In the genomic region with DNA sequence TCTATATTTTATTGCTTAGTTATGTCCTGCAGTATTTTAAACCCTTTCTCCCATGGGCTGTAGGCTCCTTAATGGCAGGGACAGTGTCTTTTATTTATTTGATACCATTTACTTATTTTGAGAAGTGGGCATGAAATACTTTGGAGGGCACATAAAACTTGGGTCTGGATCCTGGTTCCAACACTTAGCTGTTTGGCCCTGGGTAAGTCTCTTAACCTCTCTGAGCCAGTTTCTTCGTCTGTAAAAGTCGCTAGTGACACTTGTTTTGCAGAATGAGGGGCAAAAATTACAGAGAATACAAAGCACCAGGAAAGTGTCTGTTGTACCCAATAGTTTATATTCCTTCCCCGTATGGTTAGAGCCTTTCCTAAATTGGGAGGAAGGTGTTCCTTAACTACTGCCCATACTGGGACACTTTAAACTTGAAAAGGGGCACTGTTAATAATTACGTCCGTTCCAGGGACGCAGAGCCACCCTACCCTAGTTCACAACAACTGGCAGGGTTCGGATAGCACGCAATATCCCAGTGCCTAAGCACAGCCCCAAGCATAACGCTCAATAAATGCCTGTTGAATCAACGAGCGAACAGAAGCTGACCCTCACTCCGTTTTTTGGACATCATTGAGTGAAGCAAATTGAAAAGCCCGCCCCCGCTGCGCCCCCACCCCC, we compare ENCODE assay signal across 8 cellular contexts. TPM values are rescaled to one million over a fixed set of nuclear protein-coding genes. Genes with fewer than 3 reads are reported as not detected.
A peak's percentile ranks its signal among the peaks of the same experiment; 100 is the strongest.
DNase-seq lines count a peak whose midpoint lies in the region; ATAC-seq, FAIRE-seq and TF ChIP-seq lines count a peak whose summit lies in the region.

No MANE protein-coding gene starts in this region.

- peaks cover 49% of the 10 kb centered on the region for H3K4me1 ChIP-seq in Caco-2
- H3K4me1 ChIP-seq in OCI-LY3 (ENCODE audit: low read length) = peaks cover 64% of the 10 kb centered on the region
- peaks cover 44% of the 10 kb centered on the region for H3K4me1 ChIP-seq in endothelial cell of umbilical vein (ENCODE audit: control insufficient read depth, extremely low read depth, insufficient read depth, low read length)

- peak overlapping the region; percentile 82 for H3K4me3 Mint-ChIP-seq in Caco-2 (ENCODE audit: unreplicated experiment)
- H3K4me3 Mint-ChIP-seq in osteocyte (ENCODE audit: unreplicated experiment) = peak overlapping the region; percentile 83

- CTCF ChIA-PET in Caco-2 (lab: Charles Lee) (no interaction called here), endothelial cell of umbilical vein (lab: Charles Lee) (interaction anchor here (0.8 to 1.5 kb wide), 3 partner anchors 38 to 56 kb away, joined by 3 read pairs; no protein-coding TSS in a partner anchor)

- no peak for ATAC-seq in HG03159 (IDR thresholded peaks at IDR 0.05; ENCODE audit: unreplicated experiment)

- H3K9me3 Mint-ChIP-seq in Caco-2 (ENCODE audit: unreplicated experiment) = no peaks in the 10 kb centered on the region
- no peaks in the 10 kb centered on the region for H3K9me3 Mint-ChIP-seq in osteocyte (ENCODE audit: unreplicated experiment)

- H3K27me3 Mint-ChIP-seq in Caco-2 (ENCODE audit: insufficient read depth, unreplicated experiment) (no peaks in the 10 kb centered on the region), osteocyte (ENCODE audit: unreplicated experiment) (no peaks in the 10 kb centered on the region)

- H3K27me3 ChIP-seq in Caco-2 (replicated peaks; ENCODE audit: control insufficient read depth, insufficient read depth, low read length) = no peaks in the 10 kb centered on the region
- no peaks in the 10 kb centered on the region for H3K27me3 ChIP-seq in OCI-LY3 (ENCODE audit: low read depth, low read length)
- no peaks in the 10 kb centered on the region for H3K27me3 ChIP-seq in endothelial cell of umbilical vein (ENCODE audit: control insufficient read depth in 2 of 2, insufficient read depth in 2 of 2, low read length in 2 of 2)

- dilution Hi-C loops in endothelial cell of umbilical vein (cut with MboI; ENCODE audit: extremely low pct_ligation_motif_present, low sequenced_read_pairs) = no loop called here

- POLR2A ChIA-PET in Caco-2 (lab: Charles Lee) (no interaction called here), endothelial cell of umbilical vein (lab: Charles Lee) (no interaction called here)

- peaks cover 23% of the 10 kb centered on the region for H3K4me1 Mint-ChIP-seq in Caco-2 (ENCODE audit: low read depth, unreplicated experiment)
- peaks cover 65% of the 10 kb centered on the region for H3K4me1 Mint-ChIP-seq in osteocyte (ENCODE audit: unreplicated experiment)

- H3K79me2 ChIP-seq in OCI-LY3 (ENCODE audit: low read length) = peaks cover 20% of the 10 kb centered on the region
- H3K79me2 ChIP-seq in endothelial cell of umbilical vein (ENCODE audit: control insufficient read depth, insufficient read depth, low read length) = no peaks in the 10 kb centered on the region

- peak overlapping the region; percentile 82 for H3K9ac ChIP-seq in OCI-LY3 (ENCODE audit: low read length)
- peak overlapping the region; percentile 93 for H3K9ac ChIP-seq in endothelial cell of umbilical vein (replicated peaks; ENCODE audit: extremely low read depth, insufficient read depth, low read length)

- H3K27ac Mint-ChIP-seq in Caco-2 (ENCODE audit: unreplicated experiment) = no peak overlapping the region
- peak overlapping the region; percentile 99 for H3K27ac Mint-ChIP-seq in osteocyte (ENCODE audit: unreplicated experiment)

- DNase-seq in Caco-2 (no peak), endothelial cell of umbilical vein (ENCODE audit: low read depth, low spot score) (no peak), osteocyte (ENCODE audit: extremely low spot score, unreplicated experiment) (no peak), pons (ENCODE audit: low spot score) (no peak), SIG-M5 (lab: John Stamatoyannopoulos, UW) (no peak)
- DNase-seq in activated CD8-positive, alpha-beta memory T cell treated with anti-CD3 and anti-CD28 coated beads for 24 hours = no peak

- no peaks in the 10 kb centered on the region for H3K9me1 ChIP-seq in endothelial cell of umbilical vein (replicated peaks; ENCODE audit: control insufficient read depth, extremely low read depth, insufficient read depth, low read length)

- H3K4me3 ChIP-seq in Caco-2 (ENCODE audit: low read depth, low read length) (peak overlapping the region; percentile 62), OCI-LY3 (ENCODE audit: low read length) (peak overlapping the region; percentile 79), endothelial cell of umbilical vein (replicated peaks in 1 of 3; ENCODE audit: insufficient read depth in 1 of 3, low read depth in 1 of 3, low read length in 3 of 3) (peak overlapping the region in 2 of 3 experiments; percentile 36 to 73)

- FAIRE-seq in endothelial cell of umbilical vein (lab: Jason Lieb, UNC) = no peak

- intact Hi-C loops in Caco-2 (cut with micrococcal nuclease; ENCODE audit: unreplicated experiment) = loop anchor here (1.0 to 10.0 kb wide), 2 partner anchors 42 to 436 kb away; a partner anchor contains a TSS
- intact Hi-C loops in endothelial cell of umbilical vein (cut with micrococcal nuclease) = loop anchor here (10.0 kb wide), 1 partner anchor 436 kb away; a partner anchor contains a TSS

- TF ChIP-seq CTCF in Caco-2 (IDR thresholded peaks at IDR 0.05; ENCODE audit: insufficient read depth in 1 of 2, low read depth in 1 of 2, low read length in 1 of 2, severe bottlenecking in 1 of 2, unreplicated experiment in 1 of 2) (no peak), OCI-LY3 (IDR thresholded peaks at IDR 0.05; ENCODE audit: low read depth, low read length) (no peak), endothelial cell of umbilical vein (IDR thresholded peaks at IDR 0.05; ENCODE audit: extremely low read depth in 1 of 2, insufficient read depth in 1 of 2, low read depth in 1 of 2, low read length in 2 of 2) (no peak), osteocyte (IDR thresholded peaks at IDR 0.05) (no peak)

- H3K4me2 ChIP-seq in OCI-LY3 (ENCODE audit: low read length) (peak overlapping the region; percentile 99), endothelial cell of umbilical vein (ENCODE audit: insufficient read depth, low read length) (peak overlapping the region; percentile 80)

- H3K27ac ChIP-seq in OCI-LY3 (ENCODE audit: low read length) (peak overlapping the region; percentile 94), endothelial cell of umbilical vein (ENCODE audit: insufficient read depth, low read depth, low read length) (peak overlapping the region; percentile 66)

- no peak for TF ChIP-seq POLR2A in endothelial cell of umbilical vein (IDR thresholded peaks at IDR 0.05; ENCODE audit: low read depth, low read length)

- no peaks in the 10 kb centered on the region for H3K36me3 Mint-ChIP-seq in Caco-2 (ENCODE audit: insufficient read depth, unreplicated experiment)
- no peaks in the 10 kb centered on the region for H3K36me3 Mint-ChIP-seq in osteocyte (ENCODE audit: unreplicated experiment)

- BruUV-seq in Caco-2 (replicated peaks; lab: Mats Ljungman, UMichigan) = no TSS peak
- no TSS peak for BruUV-seq in endothelial cell of umbilical vein (replicated peaks; lab: Mats Ljungman, UMichigan)

- H2AFZ ChIP-seq in OCI-LY3 (ENCODE audit: low read depth, low read length) (peak overlapping the region; percentile 51), endothelial cell of umbilical vein (ENCODE audit: low read depth, low read length) (peak overlapping the region; percentile 75)

- H4K20me1 ChIP-seq in OCI-LY3 (ENCODE audit: insufficient read depth, low read length) (no peaks in the 10 kb centered on the region), endothelial cell of umbilical vein (replicated peaks; ENCODE audit: control insufficient read depth, extremely low read depth, insufficient read depth, low read length) (no peaks in the 10 kb centered on the region)

- H3K36me3 ChIP-seq in Caco-2 (ENCODE audit: control insufficient read depth, insufficient read depth, low read length) (no peaks in the 10 kb centered on the region), OCI-LY3 (replicated peaks; ENCODE audit: low read depth, low read length) (no peaks in the 10 kb centered on the region), endothelial cell of umbilical vein (ENCODE audit: control insufficient read depth in 2 of 2, extremely low read depth in 1 of 2, insufficient read depth in 2 of 2, low read length in 2 of 2) (no peaks in the 10 kb centered on the region)

- H3K9me3 ChIP-seq in Caco-2 (no peaks in the 10 kb centered on the region), OCI-LY3 (ENCODE audit: insufficient read depth, low read length) (no peaks in the 10 kb centered on the region), endothelial cell of umbilical vein (replicated peaks; ENCODE audit: control insufficient read depth, insufficient read depth, low read length) (no peaks in the 10 kb centered on the region)

RNA-seq across cellular contexts. Expression of a gene that starts 6.0 kb away (rescaled TPM):
- total RNA-seq in Caco-2 (2022) (not detected in 2 replicates), endothelial cell of umbilical vein (0.90 and 0.91 TPM in 2 replicates), osteocyte (1.3 and 2.5 TPM in 2 replicates)
- polyA plus RNA-seq in endothelial cell of umbilical vein = 1.9 and 2.1 TPM in 2 replicates
- 0.59 and 0.68 TPM in 2 replicates for polyA plus RNA-seq in endothelial cell of umbilical vein (2011; cell fraction: cytosol; rRNA removed)
- 6.1 and 8.3 TPM in 2 replicates for polyA plus RNA-seq in endothelial cell of umbilical vein (2011; cell fraction: nucleus; rRNA removed)
- 0.72 and 0.91 TPM in 2 replicates for polyA plus RNA-seq in endothelial cell of umbilical vein (2012)
- polyA minus RNA-seq in endothelial cell of umbilical vein = 0.36 and 1.00 TPM in 2 replicates
- not detected for polyA minus RNA-seq in endothelial cell of umbilical vein (2011; cell fraction: cytosol; rRNA and poly(A)+ RNA removed)
- polyA minus RNA-seq in endothelial cell of umbilical vein (2011; cell fraction: nucleus; rRNA and poly(A)+ RNA removed) = 1.1 TPM in 1 of 2 replicates, not detected in the other

RNA-seq across cellular contexts. Expression of a gene that starts 42.2 kb away (rescaled TPM):
- total RNA-seq in Caco-2 (2022) (16.5 and 20.1 TPM in 2 replicates), endothelial cell of umbilical vein (56.8 and 70.6 TPM in 2 replicates), osteocyte (108 and 112 TPM in 2 replicates)
- 11.4 and 16.7 TPM in 2 replicates for polyA plus RNA-seq in endothelial cell of umbilical vein
- polyA plus RNA-seq in endothelial cell of umbilical vein (2011; cell fraction: cytosol; rRNA removed) = 25.2 and 28.8 TPM in 2 replicates
- 21.3 and 25.5 TPM in 2 replicates for polyA plus RNA-seq in endothelial cell of umbilical vein (2011; cell fraction: nucleus; rRNA removed)
- polyA plus RNA-seq in endothelial cell of umbilical vein (2012) = 45.7 and 53.5 TPM in 2 replicates
- 16.7 and 19.6 TPM in 2 replicates for polyA minus RNA-seq in endothelial cell of umbilical vein
- polyA minus RNA-seq in endothelial cell of umbilical vein (2011; cell fraction: cytosol; rRNA and poly(A)+ RNA removed) = 6.9 TPM
- 14.3 and 19.4 TPM in 2 replicates for polyA minus RNA-seq in endothelial cell of umbilical vein (2011; cell fraction: nucleus; rRNA and poly(A)+ RNA removed)

RNA-seq across cellular contexts. Expression of a gene that starts 45.5 kb away (rescaled TPM):
- total RNA-seq in Caco-2 (2022) (1.3 and 2.0 TPM in 2 replicates), endothelial cell of umbilical vein (not detected in 2 replicates), osteocyte (not detected in 2 replicates)
- not detected in 2 replicates for polyA plus RNA-seq in endothelial cell of umbilical vein
- polyA plus RNA-seq in endothelial cell of umbilical vein (2011; cell fraction: cytosol; rRNA removed) = not detected in 2 replicates
- polyA plus RNA-seq in endothelial cell of umbilical vein (2011; cell fraction: nucleus; rRNA removed) = not detected in 2 replicates
- polyA plus RNA-seq in endothelial cell of umbilical vein (2012) = not detected in 2 replicates
- polyA minus RNA-seq in endothelial cell of umbilical vein = not detected in 2 replicates
- polyA minus RNA-seq in endothelial cell of umbilical vein (2011; cell fraction: cytosol; rRNA and poly(A)+ RNA removed) = not detected
- polyA minus RNA-seq in endothelial cell of umbilical vein (2011; cell fraction: nucleus; rRNA and poly(A)+ RNA removed) = not detected in 2 replicates

RNA-seq across cellular contexts. Expression of a gene that starts 49.9 kb away (rescaled TPM):
- total RNA-seq in Caco-2 (2022) (not detected in 2 replicates), endothelial cell of umbilical vein (not detected in 2 replicates), osteocyte (not detected in 2 replicates)
- not detected in 2 replicates for polyA plus RNA-seq in endothelial cell of umbilical vein
- not detected in 2 replicates for polyA plus RNA-seq in endothelial cell of umbilical vein (2011; cell fraction: cytosol; rRNA removed)
- not detected in 2 replicates for polyA plus RNA-seq in endothelial cell of umbilical vein (2011; cell fraction: nucleus; rRNA removed)
- not detected in 2 replicates for polyA plus RNA-seq in endothelial cell of umbilical vein (2012)
- polyA minus RNA-seq in endothelial cell of umbilical vein = not detected in 2 replicates
- polyA minus RNA-seq in endothelial cell of umbilical vein (2011; cell fraction: cytosol; rRNA and poly(A)+ RNA removed) = not detected
- polyA minus RNA-seq in endothelial cell of umbilical vein (2011; cell fraction: nucleus; rRNA and poly(A)+ RNA removed) = not detected in 2 replicates
